8 cellular contexts compared by ENCODE assay signal in the genomic region with DNA sequence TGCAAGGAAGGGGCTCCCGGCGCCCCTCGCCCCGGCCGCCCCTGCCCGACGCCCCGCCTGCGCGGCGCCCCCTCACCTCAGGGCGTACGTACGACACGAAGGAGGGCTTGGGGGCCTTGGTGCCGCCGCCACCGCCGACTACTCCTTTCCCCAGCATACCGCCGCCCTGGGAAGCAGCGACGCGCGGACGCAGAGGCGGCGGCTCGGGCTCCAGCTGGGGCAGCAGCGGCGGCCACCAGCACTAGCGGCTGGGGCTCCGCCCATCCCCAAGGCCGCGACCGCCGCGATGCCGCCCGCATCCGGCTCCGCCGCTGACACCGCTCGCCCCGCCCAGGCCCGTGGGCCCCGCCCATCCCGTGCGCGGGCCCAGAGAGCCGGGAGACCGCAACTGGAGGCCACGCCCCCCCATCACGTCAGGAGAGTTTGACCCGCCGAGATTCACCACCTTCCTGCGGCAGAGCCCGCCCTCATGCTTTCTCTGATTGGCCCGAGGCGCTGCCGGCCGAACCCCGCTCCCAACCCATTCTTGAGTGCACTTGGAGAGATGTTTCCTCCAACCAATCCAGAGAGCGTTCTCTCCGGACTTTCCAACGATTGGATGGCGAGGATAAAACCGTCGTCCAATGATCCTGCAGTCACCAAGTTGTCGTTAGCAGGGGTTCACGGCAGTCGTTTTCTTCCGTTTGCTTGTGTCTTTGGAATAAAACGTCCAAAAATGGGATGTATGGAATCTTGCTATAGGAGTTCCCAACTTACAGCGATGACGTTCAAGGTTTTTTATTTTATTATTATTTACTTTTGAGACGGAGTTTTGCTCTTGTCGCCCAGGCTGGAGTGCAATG. TPM values are rescaled to one million over a fixed set of nuclear protein-coding genes. Genes with fewer than 3 reads are reported as not detected.
A peak's percentile ranks its signal among the peaks of the same experiment; 100 is the strongest.
DNase-seq lines count a peak whose midpoint lies in the region; TF ChIP-seq lines count a peak whose summit lies in the region.

A gene with protein sequence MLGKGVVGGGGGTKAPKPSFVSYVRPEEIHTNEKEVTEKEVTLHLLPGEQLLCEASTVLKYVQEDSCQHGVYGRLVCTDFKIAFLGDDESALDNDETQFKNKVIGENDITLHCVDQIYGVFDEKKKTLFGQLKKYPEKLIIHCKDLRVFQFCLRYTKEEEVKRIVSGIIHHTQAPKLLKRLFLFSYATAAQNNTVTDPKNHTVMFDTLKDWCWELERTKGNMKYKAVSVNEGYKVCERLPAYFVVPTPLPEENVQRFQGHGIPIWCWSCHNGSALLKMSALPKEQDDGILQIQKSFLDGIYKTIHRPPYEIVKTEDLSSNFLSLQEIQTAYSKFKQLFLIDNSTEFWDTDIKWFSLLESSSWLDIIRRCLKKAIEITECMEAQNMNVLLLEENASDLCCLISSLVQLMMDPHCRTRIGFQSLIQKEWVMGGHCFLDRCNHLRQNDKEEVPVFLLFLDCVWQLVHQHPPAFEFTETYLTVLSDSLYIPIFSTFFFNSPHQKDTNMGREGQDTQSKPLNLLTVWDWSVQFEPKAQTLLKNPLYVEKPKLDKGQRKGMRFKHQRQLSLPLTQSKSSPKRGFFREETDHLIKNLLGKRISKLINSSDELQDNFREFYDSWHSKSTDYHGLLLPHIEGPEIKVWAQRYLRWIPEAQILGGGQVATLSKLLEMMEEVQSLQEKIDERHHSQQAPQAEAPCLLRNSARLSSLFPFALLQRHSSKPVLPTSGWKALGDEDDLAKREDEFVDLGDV (minus strand): TSS at position 258 of the 842 bp plus-strand sequence. CDS start 101 bp downstream, at position 157.

- peak within 1 kb of the TSS; percentile 82 for H3K27ac ChIP-seq in subcutaneous abdominal adipose tissue (ENCODE audit: low read depth, low read length)

- peak within 1 kb of the TSS; percentile 75 for H2AFZ ChIP-seq in neuron (ENCODE audit: low read depth, low read length)

- no peaks in the 10 kb centered on the region for H3K27me3 Mint-ChIP-seq in activated naive CD4-positive, alpha-beta T cell treated with anti-CD3 and anti-CD28 coated beads for 36 hours (ENCODE audit: low read depth)

- H3K36me3 ChIP-seq in neuron (ENCODE audit: insufficient read depth, low read length) (no peaks in the 10 kb centered on the region), subcutaneous abdominal adipose tissue (ENCODE audit: control insufficient read depth in 5 of 5, insufficient read depth in 5 of 5, low read length in 5 of 5) (no peaks in the 10 kb centered on the region)

- peak within 1 kb of the TSS; percentile 84 for H3K27ac Mint-ChIP-seq in activated naive CD4-positive, alpha-beta T cell treated with anti-CD3 and anti-CD28 coated beads for 36 hours

- H3K9me3 Mint-ChIP-seq in activated naive CD4-positive, alpha-beta T cell treated with anti-CD3 and anti-CD28 coated beads for 36 hours = no peaks in the 10 kb centered on the region

- peak; percentile 99 for DNase-seq in GM03348 (ENCODE audit: low spot score)
- peak; percentile 99 for DNase-seq in HFF-Myc (ENCODE audit: extremely low read depth, low read depth)
- peak; percentile 100 for DNase-seq in NAMALWA (ENCODE audit: low spot score)
- DNase-seq in SK-N-DZ (ENCODE audit: low spot score) = peak; percentile 99
- peak; percentile 100 for DNase-seq in activated naive CD4-positive, alpha-beta T cell treated with anti-CD3 and anti-CD28 coated beads for 36 hours
- DNase-seq in foreskin melanocyte = peak; percentile 99

- intact Hi-C loops in activated naive CD4-positive, alpha-beta T cell treated with anti-CD3 and anti-CD28 coated beads for 36 hours (cut with micrococcal nuclease) = loop anchor here (1.0 to 5.0 kb wide), 13 partner anchors 9 to 1128 kb away; a partner anchor contains a TSS

- peak within 1 kb of the TSS; percentile 48 to 97 (median 88) for H3K9ac ChIP-seq in subcutaneous abdominal adipose tissue (ENCODE audit: low read length in 5 of 5)

- CTCF ChIA-PET in activated naive CD4-positive, alpha-beta T cell treated with anti-CD3 and anti-CD28 coated beads for 36 hours (lab: Charles Lee) = no interaction called here

- TF ChIP-seq CTCF in HFF-Myc (IDR thresholded peaks at IDR 0.05; ENCODE audit: low read depth, low read length, missing control alignments) = no peak

- H3K4me3 ChIP-seq in HFF-Myc (replicated peaks; ENCODE audit: low read depth, low read length) (peak within 1 kb of the TSS; percentile 71), neuron (ENCODE audit: low read length) (peak within 1 kb of the TSS; percentile 95), subcutaneous abdominal adipose tissue (ENCODE audit: low read depth in 1 of 5, low read length in 5 of 5) (peak within 1 kb of the TSS; percentile 79 to 94 (median 85))

- H3K27me3 ChIP-seq in neuron (ENCODE audit: insufficient read depth, low read length) = no peaks in the 10 kb centered on the region
- H3K27me3 ChIP-seq in subcutaneous abdominal adipose tissue (ENCODE audit: control insufficient read depth in 5 of 5, insufficient read depth in 4 of 5, low read length in 5 of 5) = no peaks in the 10 kb centered on the region

- no peaks in the 10 kb centered on the region for H3K36me3 Mint-ChIP-seq in activated naive CD4-positive, alpha-beta T cell treated with anti-CD3 and anti-CD28 coated beads for 36 hours (ENCODE audit: low read depth)

- H3K4me1 ChIP-seq in neuron (ENCODE audit: insufficient read depth, low read length) (peaks cover 8% of the 10 kb centered on the region), subcutaneous abdominal adipose tissue (ENCODE audit: control insufficient read depth in 5 of 5, insufficient read depth in 5 of 5, low read length in 5 of 5) (peaks cover 7 to 52% (median 35%) of the 10 kb centered on the region in 5 donors)

- H3K9me3 ChIP-seq in neuron (ENCODE audit: low read length) = no peaks in the 10 kb centered on the region
- H3K9me3 ChIP-seq in subcutaneous abdominal adipose tissue (ENCODE audit: control insufficient read depth in 5 of 5, low read length in 5 of 5) = no peaks in the 10 kb centered on the region

- H3K4me3 Mint-ChIP-seq in activated naive CD4-positive, alpha-beta T cell treated with anti-CD3 and anti-CD28 coated beads for 36 hours = peak within 1 kb of the TSS; percentile 84

- H3K4me1 Mint-ChIP-seq in activated naive CD4-positive, alpha-beta T cell treated with anti-CD3 and anti-CD28 coated beads for 36 hours (ENCODE audit: low read depth) = peaks cover 27% of the 10 kb centered on the region

RNA-seq across cellular contexts. Expression of the gene that starts here (rescaled TPM):
- polyA plus RNA-seq in SK-N-DZ (2014; cell fraction: cytosol; rRNA removed) = 8.0 and 8.4 TPM in 2 replicates
- polyA plus RNA-seq in SK-N-DZ (2014; cell fraction: nucleus; rRNA removed) = 5.8 and 10.5 TPM in 2 replicates
- total RNA-seq in activated naive CD4-positive, alpha-beta T cell treated with anti-CD3 and anti-CD28 coated beads for 36 hours = 10 to 100 TPM; 14.1 to 16.0 TPM

Comparison
In these comparisons a context has a peak if more than half of its experiments do, and no peak if none do; other contexts are left out.
1. Peak in every context shown above with its lines: DNase-seq, H3K4me3 ChIP-seq and H3K27ac ChIP-seq.